ENCODE assay signal across 21 cellular contexts in the genomic region with DNA sequence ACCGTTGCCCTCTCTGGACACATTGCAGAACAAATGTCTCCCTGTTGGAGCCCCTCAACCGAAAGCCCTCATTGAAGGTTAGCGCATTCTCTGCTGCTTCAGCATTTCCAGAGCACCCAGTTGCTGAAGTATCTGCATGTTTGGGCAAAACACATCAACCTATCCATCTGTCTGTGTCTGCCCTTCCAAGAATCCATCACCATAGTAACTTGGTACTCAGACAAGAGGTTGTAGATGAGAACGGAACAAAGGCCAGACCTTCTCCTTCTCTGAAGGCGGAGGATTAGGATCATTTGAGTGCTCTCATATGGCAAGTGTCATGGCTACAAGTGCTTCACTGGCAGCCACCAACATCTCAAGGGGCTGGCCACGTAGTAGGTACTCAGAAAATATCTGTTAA. TPM values are rescaled to one million over a fixed set of nuclear protein-coding genes. Genes with fewer than 3 reads are reported as not detected.
DNase-seq lines count a peak whose midpoint lies in the region.
"Had no signal": no experiment of that assay in that cellular context is flagged by ENCODE, and none has a peak within 500 bp of the region (broad histone marks: within the 10 kb centered on the region; RNA-seq: fewer than 3 reads in every experiment).

No MANE protein-coding gene starts in this region.

- DNase-seq in DMS 273 treated with DMSO at 0.1 percent for 48 hours (lab: John Stamatoyannopoulos, UW) (peak; percentile 79), NCI-H1092 treated with DMSO at 0.1 percent for 48 hours (lab: John Stamatoyannopoulos, UW) (peak; percentile 62), NCI-H2196 (lab: John Stamatoyannopoulos, UW; ENCODE audit: unreplicated experiment) (peak; percentile 14), cerebellum (ENCODE audit: low spot score) (peak; percentile 70), medulla oblongata (ENCODE audit: extremely low spot score) (no peak), GM03348 (ENCODE audit: low spot score) (no peak), NCI-H1436 (lab: John Stamatoyannopoulos, UW) (no peak)
- DNase-seq: activated CD4-positive, alpha-beta T cell treated with anti-CD3 and anti-CD28 coated beads, Interleukin-2, amount 50 U/mL, for 48 hours; activated naive CD4-positive, alpha-beta T cell treated with anti-CD3 and anti-CD28 coated beads, Interleukin-2, amount 10 ng/mL, durations not matched to agents 7 days and 5 days; activated T-cell treated with anti-CD3 and anti-CD28 coated beads for 4 hours; aorta; glutamatergic neuron; NCI-H1048; NCI-H526 treated with DMSO at 0.1 percent for 48 hours; PC-9; testis had no signal

RNA-seq across cellular contexts. Expression of a gene that starts 23.1 kb away (rescaled TPM):
- not detected for total RNA-seq in cerebellum
- total RNA-seq: HT1080, left lobe of liver, mucosa of gallbladder, PC-9, renal cortical epithelial cell, SJSA1 had no signal

RNA-seq across cellular contexts. Expression of a gene that starts 37.6 kb away (rescaled TPM):
- not detected for total RNA-seq in cerebellum
- total RNA-seq: aorta, HT1080, left lobe of liver, mucosa of gallbladder, PC-9, renal cortical epithelial cell, SJSA1 had no signal

Comparison
In these comparisons a context has a peak if more than half of its experiments do, and no peak if none do; other contexts are left out.
1. DNase-seq: peak in DMS 273 treated with DMSO at 0.1 percent for 48 hours (single experiment), NCI-H1092 treated with DMSO at 0.1 percent for 48 hours (single experiment), NCI-H2196 (single experiment) and cerebellum (single experiment); none in medulla oblongata (single experiment), GM03348 (single experiment) and NCI-H1436 (single experiment).